Comparison of ENCODE assay signal across 1 cellular context in genomic region chr20:38982291-38982690, GRCh38.
A peak's percentile ranks its signal among the peaks of the same experiment; 100 is the strongest.
TF ChIP-seq lines count a peak whose summit lies in the region.

No MANE protein-coding gene starts in this region.

TF ChIP-seq in HepG2, 621 proteins besides CTCF, POLR2A, EP300 and RAD21 (continued from another document):
- TF ChIP-seq ATF4 (CRISPR knock-in tag; IDR thresholded peaks at IDR 0.05) (no peak), ZBTB43 (CRISPR knock-in tag; conservative IDR thresholded peaks at IDR 0.05) (no peak), ZBTB39 (CRISPR knock-in tag; IDR thresholded peaks at IDR 0.05) (no peak), ATF7 (IDR thresholded peaks at IDR 0.05) (no peak), ATF7 (CRISPR knock-in tag; IDR thresholded peaks at IDR 0.05) (no peak), UBTF (CRISPR knock-in tag; IDR thresholded peaks at IDR 0.05) (no peak), AHDC1 (CRISPR knock-in tag; IDR thresholded peaks at IDR 0.05; ENCODE audit: borderline replicate concordance) (0 out of 2 replicates have a peak, but pooled peaks have one; percentile 19), HDAC2 (CRISPR knock-in tag; IDR thresholded peaks at IDR 0.05) (0 out of 2 replicates have a peak, but pooled peaks have one; percentile 25), ZNF781 (CRISPR knock-in tag; IDR thresholded peaks at IDR 0.05; ENCODE audit: borderline replicate concordance, not compliant biosample characterization) (no peak), FOXK1 (CRISPR knock-in tag; IDR thresholded peaks at IDR 0.05; ENCODE audit: borderline replicate concordance, low read depth) (peak; percentile 42; the same call in 1 of the 2 replicates), ZBTB3 (CRISPR knock-in tag; IDR thresholded peaks at IDR 0.05; ENCODE audit: borderline replicate concordance, low read depth) (no peak)
